ENCODE assay signal across 13 cellular contexts in genomic region chr22:38957046-38957770, GRCh38. TPM values are rescaled to one million over a fixed set of nuclear protein-coding genes. Genes with fewer than 3 reads are reported as not detected.
DNase-seq lines count a peak whose midpoint lies in the region; ATAC-seq and TF ChIP-seq lines count a peak whose summit lies in the region.
"Had no signal": no experiment of that assay in that cellular context is flagged by ENCODE, and none has a peak within 500 bp of the region (broad histone marks: within the 10 kb centered on the region; RNA-seq: fewer than 3 reads in every experiment).

Gene APOBEC3A (plus strand): TSS chr22:38957609. CDS start chr22:38957692, 83 bp downstream.

- intact Hi-C loops in dendritic cell treated with granulocyte-macrophage colony-stimulating factor and Interleukin-4, amounts not matched to agents 40 ng/mL and 50 ng/mL, for 4 days (cut with micrococcal nuclease), result no loop called here
- intact Hi-C loops in natural killer cell (cut with micrococcal nuclease), result no loop called here

- H3K4me1 ChIP-seq in BLaER1, result peaks cover 32% of the 10 kb centered on the region
- H3K4me1 ChIP-seq: parathyroid adenoma had no signal

- H3K27ac ChIP-seq in BLaER1 (no peak within 1 kb of the TSS), coronary artery (no peak within 1 kb of the TSS)
- H3K27ac ChIP-seq: parathyroid adenoma had no signal

- no peaks in the 10 kb centered on the region for H3K36me3 ChIP-seq in BLaER1

- H3K4me3 Mint-ChIP-seq in dendritic cell treated with granulocyte-macrophage colony-stimulating factor and Interleukin-4, amounts not matched to agents 40 ng/mL and 50 ng/mL, for 4 days, result peak within 1 kb of the TSS; percentile 35
- H3K4me3 Mint-ChIP-seq in natural killer cell, result no peak within 1 kb of the TSS
- H3K4me3 Mint-ChIP-seq in type B pancreatic cell, result no peak within 1 kb of the TSS
- H3K4me3 Mint-ChIP-seq: CD4-positive, alpha-beta T cell had no signal

- no peak within 1 kb of the TSS for H3K4me3 ChIP-seq in BLaER1
- H3K4me3 ChIP-seq in coronary artery, result no peak within 1 kb of the TSS

- H3K4me2 ChIP-seq in BLaER1, result peak within 1 kb of the TSS; percentile 22

- H3K9me3 Mint-ChIP-seq in dendritic cell treated with granulocyte-macrophage colony-stimulating factor and Interleukin-4, amounts not matched to agents 40 ng/mL and 50 ng/mL, for 4 days, result no peaks in the 10 kb centered on the region
- H3K9me3 Mint-ChIP-seq in natural killer cell (no peaks in the 10 kb centered on the region), type B pancreatic cell (no peaks in the 10 kb centered on the region)
- H3K9me3 Mint-ChIP-seq: CD4-positive, alpha-beta T cell had no signal

- no peak within 1 kb of the TSS for H3K9ac ChIP-seq in BLaER1
- H3K9ac ChIP-seq: parathyroid adenoma had no signal

- DNase-seq in HUDEP-2 (lab: John Stamatoyannopoulos, UW; ENCODE audit: unreplicated experiment in 76 of 76), result peak in 40 of 76 experiments; percentile 4 to 62 (median 31)
- DNase-seq in natural killer cell, result no peak
- no peak for DNase-seq in type B pancreatic cell (ENCODE audit: extremely low spot score, unreplicated experiment)
- DNase-seq in NCI-H1930 (lab: John Stamatoyannopoulos, UW), result no peak
- DNase-seq in coronary artery (ENCODE audit: low spot score), result no peak
- DNase-seq: CD4-positive, alpha-beta T cell; GDM1; NCI-H2171 had no signal

- H3K4me1 Mint-ChIP-seq in dendritic cell treated with granulocyte-macrophage colony-stimulating factor and Interleukin-4, amounts not matched to agents 40 ng/mL and 50 ng/mL, for 4 days (ENCODE audit: low read depth), result peaks cover 83% of the 10 kb centered on the region
- H3K4me1 Mint-ChIP-seq in natural killer cell (peaks cover 0 to 7% of the 10 kb centered on the region in 2 donors), type B pancreatic cell (ENCODE audit: unreplicated experiment) (no peaks in the 10 kb centered on the region)

- peak within 1 kb of the TSS; percentile 87 for H3K27ac Mint-ChIP-seq in dendritic cell treated with granulocyte-macrophage colony-stimulating factor and Interleukin-4, amounts not matched to agents 40 ng/mL and 50 ng/mL, for 4 days
- H3K27ac Mint-ChIP-seq in natural killer cell (no peak within 1 kb of the TSS), type B pancreatic cell (no peak within 1 kb of the TSS)
- H3K27ac Mint-ChIP-seq: CD4-positive, alpha-beta T cell had no signal

- H3K9me3 ChIP-seq in BLaER1, result no peaks in the 10 kb centered on the region

- H3K36me3 Mint-ChIP-seq in dendritic cell treated with granulocyte-macrophage colony-stimulating factor and Interleukin-4, amounts not matched to agents 40 ng/mL and 50 ng/mL, for 4 days (ENCODE audit: low read depth), result no peaks in the 10 kb centered on the region
- H3K36me3 Mint-ChIP-seq in natural killer cell, result no peaks in the 10 kb centered on the region
- H3K36me3 Mint-ChIP-seq in type B pancreatic cell, result no peaks in the 10 kb centered on the region

- no peaks in the 10 kb centered on the region for H4K20me1 ChIP-seq in BLaER1

- no peaks in the 10 kb centered on the region for H3K27me3 ChIP-seq in BLaER1

- peaks cover 35% of the 10 kb centered on the region for H3K27me3 Mint-ChIP-seq in dendritic cell treated with granulocyte-macrophage colony-stimulating factor and Interleukin-4, amounts not matched to agents 40 ng/mL and 50 ng/mL, for 4 days
- H3K27me3 Mint-ChIP-seq in natural killer cell (ENCODE audit: low read depth in 2 of 2) (peaks cover 10% of the 10 kb centered on the region in 2 donors), type B pancreatic cell (peaks cover 3% of the 10 kb centered on the region)
- H3K27me3 Mint-ChIP-seq: CD4-positive, alpha-beta T cell had no signal

- peak; percentile 30 to 67 (median 38) for ATAC-seq in natural killer cell
- ATAC-seq in GM21786 (IDR thresholded peaks at IDR 0.05; ENCODE audit: unreplicated experiment), result no peak

- no peak for TF ChIP-seq CTCF in natural killer cell (IDR thresholded peaks at IDR 0.05)
- TF ChIP-seq CTCF in type B pancreatic cell (conservative IDR thresholded peaks at IDR 0.05), result no peak
- TF ChIP-seq CTCF in coronary artery (IDR thresholded peaks at IDR 0.05), result no peak

RNA-seq across cellular contexts. Expression of gene APOBEC3A, which starts in this region (rescaled TPM):
- 10 to 100 TPM in 1 of 3 donors, 1 to 10 TPM in 1, under 1 TPM in 1; 0.66 to 48.1 (median 4.3) TPM for total RNA-seq in natural killer cell
- total RNA-seq in type B pancreatic cell (ENCODE audit: low replicate concordance), result 0.67 and 1.6 TPM in 2 replicates
- total RNA-seq: OCI-LY7 had no signal

Comparison
In these comparisons a context has a peak if more than half of its experiments do, and no peak if none do; other contexts are left out.
1. DNase-seq: peak in HUDEP-2 (40 of 76); none in natural killer cell (single experiment), type B pancreatic cell (single experiment), NCI-H1930 (0 of 2) and coronary artery (single experiment).